ENCODE assay signal across 8 cellular contexts in the genomic region with DNA sequence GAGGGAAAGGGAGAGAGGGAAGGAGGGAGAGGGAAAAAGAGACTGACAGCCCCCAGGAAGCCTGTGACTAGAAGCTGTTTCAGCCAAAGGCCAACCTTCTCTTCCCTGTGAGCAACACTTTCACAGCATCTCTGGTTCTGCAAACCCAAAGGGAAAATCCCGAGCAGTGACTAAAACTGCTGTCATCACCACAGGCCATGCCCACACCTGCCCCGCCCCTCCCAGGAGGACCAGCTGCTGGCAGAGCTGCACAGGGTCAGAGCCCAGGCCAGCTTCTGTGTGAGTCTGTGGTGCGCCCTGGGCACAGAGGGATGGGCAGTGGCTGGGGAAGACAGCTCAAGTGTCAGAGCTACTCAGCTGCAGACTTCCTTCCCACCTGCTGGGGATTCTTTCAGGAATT.
DNase-seq lines count a peak whose midpoint lies in the region; ATAC-seq lines count a peak whose summit lies in the region.

No MANE protein-coding gene starts in this region.

- ATAC-seq in esophagus mucosa (peak; percentile 94), HG03469 (IDR thresholded peaks at IDR 0.05; ENCODE audit: unreplicated experiment) (no peak), HG02870 (IDR thresholded peaks at IDR 0.05; ENCODE audit: unreplicated experiment) (no peak)

- DNase-seq in GM04504 (ENCODE audit: low read depth): peak; percentile 17
- peak; percentile 90 for DNase-seq in RPMI7951 (ENCODE audit: low read depth)
- peak; percentile 42 for DNase-seq in stimulated activated CD4-positive, alpha-beta T cell treated with anti-CD3 and anti-CD28 coated beads, Interleukin-12 subunit alpha, Interleukin-12 subunit beta, amount 100 ng/mL, for 4 hours
- no peak for DNase-seq in activated gamma-delta T cell (lab: John Stamatoyannopoulos, UW)
- no peak for DNase-seq in medulla oblongata (ENCODE audit: extremely low spot score)

Comparison
In these comparisons a context has a peak if more than half of its experiments do, and no peak if none do; other contexts are left out.
1. DNase-seq: peak in GM04504 (single experiment), RPMI7951 (single experiment) and stimulated activated CD4-positive, alpha-beta T cell treated with anti-CD3 and anti-CD28 coated beads, Interleukin-12 subunit alpha, Interleukin-12 subunit beta, amount 100 ng/mL, for 4 hours (single experiment); none in activated gamma-delta T cell (single experiment) and medulla oblongata (single experiment).